ENCODE assay signal across 7 cellular contexts in the genomic region with DNA sequence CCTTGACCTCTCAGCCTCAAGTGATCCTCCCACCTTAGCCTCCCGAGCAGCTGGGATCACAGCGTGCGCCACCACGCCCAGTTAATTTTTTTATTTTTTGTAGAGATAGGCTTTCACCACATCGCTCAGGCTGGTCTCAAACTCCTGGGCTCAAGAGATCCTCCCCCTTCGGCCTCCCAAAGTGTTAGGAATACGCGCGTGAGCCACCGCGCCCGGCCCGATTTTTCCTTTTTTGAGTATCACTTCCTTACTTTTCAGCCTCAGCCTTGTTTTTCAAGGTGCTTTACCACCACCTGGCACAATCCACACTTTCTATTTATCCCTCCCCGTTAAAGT. TPM values are rescaled to one million over a fixed set of nuclear protein-coding genes. Genes with fewer than 3 reads are reported as not detected.
DNase-seq lines count a peak whose midpoint lies in the region; ATAC-seq and TF ChIP-seq lines count a peak whose summit lies in the region.

No MANE protein-coding gene starts in this region.

- H3K4me2 ChIP-seq in HCT116 (ENCODE audit: low read length): peak overlapping the region; percentile 95

- H3K27ac ChIP-seq in HCT116 (ENCODE audit: low read depth, low read length) (no peak overlapping the region), right cardiac atrium (ENCODE audit: low read length) (no peak overlapping the region), skin epidermis (peak overlapping the region in 11 of 21 experiments; percentile 78 to 94 (median 86))

- TF ChIP-seq CTCF in HCT116 (IDR thresholded peaks at IDR 0.05 in 2 of 3, conservative IDR thresholded peaks at IDR 0.05 in 1 of 3; ENCODE audit: borderline replicate concordance in 1 of 3, insufficient read depth in 1 of 3, low read depth in 2 of 3, low read length in 2 of 3) (no peak), WI38 (IDR thresholded peaks at IDR 0.05; ENCODE audit: low read depth, low read length) (no peak)

- no peak for TF ChIP-seq RAD21 in HCT116 (IDR thresholded peaks at IDR 0.05; ENCODE audit: low read depth)

- no peak for TF ChIP-seq POLR2A in HCT116 (IDR thresholded peaks at IDR 0.05; ENCODE audit: borderline replicate concordance, extremely low read depth, insufficient read depth, insufficient read length)

- CTCF ChIA-PET in HCT116 (lab: Charles Lee): no interaction called here

- H3K36me3 ChIP-seq in HCT116 (ENCODE audit: control insufficient read depth in 1 of 2, insufficient read depth in 2 of 2, low read length in 2 of 2): no peaks in the 10 kb centered on the region

- H3K4me1 ChIP-seq in HCT116 (ENCODE audit: control insufficient read depth in 1 of 2, insufficient read depth in 2 of 2, low read length in 2 of 2) (peaks cover 0 to 21% of the 10 kb centered on the region in 2 experiments; a peak in 2 of 4 replicates), right cardiac atrium (ENCODE audit: control insufficient read depth, insufficient read depth, low read length) (peaks cover 4% of the 10 kb centered on the region)

- peak overlapping the region; percentile 98 for H2AFZ ChIP-seq in HCT116 (ENCODE audit: low read depth, low read length, poor library complexity, severe bottlenecking)

- POLR2A ChIA-PET in HCT116 (lab: Charles Lee): no interaction called here

- no peaks in the 10 kb centered on the region for H3K9me2 ChIP-seq in HCT116 (ENCODE audit: insufficient read depth)

- no peak for ATAC-seq in HCT116
- ATAC-seq in right cardiac atrium: no peak
- ATAC-seq in HG03159 (IDR thresholded peaks at IDR 0.05; ENCODE audit: unreplicated experiment): no peak

- H3K4me3 ChIP-seq in HCT116 (replicated peaks in 1 of 2; ENCODE audit: low read depth in 1 of 2, low read length in 2 of 2): peak overlapping the region; percentile 55 to 70
- H3K4me3 ChIP-seq in WI38 (ENCODE audit: low read depth, low read length): peak overlapping the region; percentile 73
- H3K4me3 ChIP-seq in right cardiac atrium (ENCODE audit: low read length): peak overlapping the region; percentile 99
- peak overlapping the region; percentile 46 to 86 (median 61) for H3K4me3 ChIP-seq in skin epidermis

- H3K79me2 ChIP-seq in HCT116 (ENCODE audit: insufficient read depth, low read length): no peaks in the 10 kb centered on the region

- intact Hi-C loops in HCT116 (cut with micrococcal nuclease) (no loop called here), right cardiac atrium (cut with DNase I) (no loop called here)

- peak overlapping the region; percentile 55 for H3K9ac ChIP-seq in HCT116 (ENCODE audit: low read length)

- H3K27me3 ChIP-seq in HCT116 (ENCODE audit: insufficient read depth, low read length) (no peaks in the 10 kb centered on the region), right cardiac atrium (ENCODE audit: control insufficient read depth, insufficient read depth) (no peaks in the 10 kb centered on the region)

- H4K20me1 ChIP-seq in HCT116 (ENCODE audit: insufficient read depth): no peaks in the 10 kb centered on the region

- no peaks in the 10 kb centered on the region for H3K9me3 ChIP-seq in HCT116 (ENCODE audit: control insufficient read depth in 1 of 2, insufficient read depth in 1 of 2, low read depth in 1 of 2, low read length in 2 of 2)
- H3K9me3 ChIP-seq in right cardiac atrium (ENCODE audit: control insufficient read depth, low read length): no peaks in the 10 kb centered on the region

- RAD21 ChIA-PET in HCT116 (lab: Charles Lee; ENCODE audit: low non-redundant PET in 1 of 2, low total read pairs in 2 of 2, uncharacterized antibody in 2 of 2, unreplicated experiment in 2 of 2): no interaction called here

- 64% methylated on average over 14 of the region's 14 CpGs for WGBS in right cardiac atrium

- DNase-seq in HCT116 (ENCODE audit: low read depth, low spot score) (no peak), right cardiac atrium (peak in 1 of 3 donors; percentile 39), medulla oblongata (ENCODE audit: extremely low spot score) (no peak), DMS 273 treated with DMSO at 0.1 percent for 48 hours (lab: John Stamatoyannopoulos, UW) (no peak)

- BruUV-seq in HCT116 (replicated peaks; lab: Mats Ljungman, UMichigan): no TSS peak

TF ChIP-seq in HCT116, 20 proteins besides CTCF, POLR2A, EP300 and RAD21:
- TF ChIP-seq SP1 (IDR thresholded peaks at IDR 0.05; ENCODE audit: low read depth): no peak
- no peak for TF ChIP-seq JUND (IDR thresholded peaks at IDR 0.05)
- TF ChIP-seq, protein P1, sequence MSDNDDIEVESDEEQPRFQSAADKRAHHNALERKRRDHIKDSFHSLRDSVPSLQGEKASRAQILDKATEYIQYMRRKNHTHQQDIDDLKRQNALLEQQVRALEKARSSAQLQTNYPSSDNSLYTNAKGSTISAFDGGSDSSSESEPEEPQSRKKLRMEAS (IDR thresholded peaks at IDR 0.05): no peak
- TF ChIP-seq ZNF274 (IDR thresholded peaks at IDR 0.05; ENCODE audit: low read depth, low read length): no peak
- TF ChIP-seq TCF7L2 (IDR thresholded peaks at IDR 0.05; ENCODE audit: borderline replicate concordance, extremely low read depth, insufficient read depth, insufficient read length): no peak
TF ChIP-seq in HCT116: peak in this region for 0.

RNA-seq across cellular contexts. Expression of gene STX11, which starts 0.8 kb away (rescaled TPM):
- total RNA-seq in HCT116 (2021; ENCODE audit: unreplicated experiment) (0.69 TPM), right cardiac atrium (1 to 10 TPM; 1.5 to 6.8 (median 2.9) TPM)
- 0.57 and 0.65 TPM in 2 replicates for polyA plus RNA-seq in HCT116 (2012)
- 4.9 TPM for polyA plus RNA-seq in right cardiac atrium

RNA-seq across cellular contexts. Expression of gene SF3B5, which starts 54.2 kb away (rescaled TPM):
- 173 TPM for total RNA-seq in HCT116 (2021; ENCODE audit: unreplicated experiment)
- 224 and 267 TPM in 2 replicates for polyA plus RNA-seq in HCT116 (2012)
- 100 to 1,000 TPM; 108 to 134 (median 119) TPM for total RNA-seq in right cardiac atrium
- 173 TPM for polyA plus RNA-seq in right cardiac atrium

Comparison
In these comparisons a context has a peak if more than half of its experiments do, and no peak if none do; other contexts are left out.
1. H3K27ac ChIP-seq: peak in skin epidermis (11 of 21); none in HCT116 (single experiment) and right cardiac atrium (single experiment).
2. Peak in every context shown above with its lines, with median percentiles within 50 percentile points of each other: H3K4me3 ChIP-seq.